8 cellular contexts compared by ENCODE assay signal in the genomic region with DNA sequence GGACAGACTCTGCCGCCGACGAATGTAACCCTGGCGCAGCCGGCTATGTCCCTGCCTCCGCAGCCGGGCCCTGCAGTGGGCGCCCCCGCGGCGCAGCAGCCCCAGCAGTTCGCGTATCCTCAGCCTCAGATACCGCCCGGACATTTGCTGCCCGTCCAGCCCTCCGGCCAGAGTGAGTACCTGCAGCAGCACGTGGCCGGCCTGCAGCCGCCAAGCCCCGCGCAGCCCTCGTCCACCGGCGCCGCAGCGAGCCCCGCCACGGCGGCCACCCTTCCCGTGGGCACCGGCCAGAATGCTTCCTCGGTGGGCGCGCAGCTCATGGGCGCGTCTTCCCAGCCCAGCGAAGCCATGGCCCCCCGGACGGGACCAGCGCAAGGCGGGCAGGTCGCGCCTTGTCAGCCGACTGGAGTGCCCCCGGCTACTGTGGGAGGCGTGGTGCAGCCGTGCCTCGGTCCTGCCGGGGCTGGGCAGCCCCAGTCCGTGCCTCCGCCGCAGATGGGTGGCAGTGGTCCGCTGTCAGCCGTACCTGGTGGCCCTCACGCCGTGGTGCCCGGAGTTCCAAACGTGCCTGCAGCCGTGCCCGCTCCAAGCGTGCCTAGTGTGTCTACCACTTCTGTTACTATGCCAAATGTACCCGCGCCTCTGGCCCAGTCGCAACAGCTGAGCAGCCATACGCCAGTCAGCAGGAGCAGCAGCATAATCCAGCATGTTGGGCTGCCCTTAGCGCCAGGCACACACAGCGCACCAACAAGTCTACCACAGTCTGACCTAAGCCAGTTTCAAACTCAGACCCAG. TPM values are rescaled to one million over a fixed set of nuclear protein-coding genes. Genes with fewer than 3 reads are reported as not detected.
DNase-seq lines count a peak whose midpoint lies in the region; ATAC-seq and TF ChIP-seq lines count a peak whose summit lies in the region.

No MANE protein-coding gene starts in this region.

- H3K4me3 Mint-ChIP-seq in Calu3 (ENCODE audit: low read depth, unreplicated experiment) (peak overlapping the region; percentile 74), progenitor cell of endocrine pancreas (ENCODE audit: low read depth) (peak overlapping the region; percentile 95)

- H3K36me3 Mint-ChIP-seq in Calu3 (ENCODE audit: insufficient read depth, unreplicated experiment): peaks cover 88% of the 10 kb centered on the region
- peaks cover 1% of the 10 kb centered on the region for H3K36me3 Mint-ChIP-seq in progenitor cell of endocrine pancreas (ENCODE audit: insufficient read depth)

- H3K9me2 ChIP-seq in SK-N-SH: no peaks in the 10 kb centered on the region

- H3K9me3 Mint-ChIP-seq in Calu3 (ENCODE audit: low read depth, unreplicated experiment) (no peaks in the 10 kb centered on the region), progenitor cell of endocrine pancreas (ENCODE audit: low read depth) (no peaks in the 10 kb centered on the region)

- H3K27me3 Mint-ChIP-seq in Calu3 (ENCODE audit: unreplicated experiment): no peaks in the 10 kb centered on the region
- H3K27me3 Mint-ChIP-seq in progenitor cell of endocrine pancreas: no peaks in the 10 kb centered on the region

- DNase-seq in Calu3 (peak; percentile 40), SK-N-SH (peak; percentile 39), ascending aorta (ENCODE audit: low spot score in 2 of 2) (peak in 1 of 2 donors; percentile 75), right atrium auricular region (ENCODE audit: low spot score) (no peak), progenitor cell of endocrine pancreas (ENCODE audit: low spot score, unreplicated experiment) (peak; percentile 10), KG1 (lab: John Stamatoyannopoulos, UW) (no peak)

- H3K4me3 ChIP-seq in SK-N-SH (ENCODE audit: low read depth in 2 of 2, low read length in 1 of 2) (peak overlapping the region; percentile 87 to 91), ascending aorta (peak overlapping the region; percentile 59 to 81), right atrium auricular region (peak overlapping the region; percentile 84 to 89)

- H3K27ac Mint-ChIP-seq in Calu3 (ENCODE audit: unreplicated experiment): peak overlapping the region; percentile 55
- peak overlapping the region; percentile 73 for H3K27ac Mint-ChIP-seq in progenitor cell of endocrine pancreas

- 2% methylated on average over 19 of the region's 68 CpGs for WGBS in SK-N-SH (ENCODE audit: low lambda C conversion rate)

- peak overlapping the region; percentile 95 for H3K9ac ChIP-seq in SK-N-SH

- TF ChIP-seq CTCF in Calu3 (IDR thresholded peaks at IDR 0.05; ENCODE audit: unreplicated experiment): no peak
- no peak for TF ChIP-seq CTCF in SK-N-SH (IDR thresholded peaks at IDR 0.05)
- TF ChIP-seq CTCF in ascending aorta (IDR thresholded peaks at IDR 0.05): peak in 1 of 3 experiments; percentile 3
- TF ChIP-seq CTCF in right atrium auricular region (IDR thresholded peaks at IDR 0.05): no peak
- peak; percentile 3 for TF ChIP-seq CTCF in progenitor cell of endocrine pancreas (IDR thresholded peaks at IDR 0.05; ENCODE audit: unreplicated experiment)

- peaks cover 82% of the 10 kb centered on the region for H3K79me2 ChIP-seq in SK-N-SH (ENCODE audit: insufficient read depth)

- H3K4me1 Mint-ChIP-seq in Calu3 (ENCODE audit: low read depth, unreplicated experiment) (peaks cover 36% of the 10 kb centered on the region), progenitor cell of endocrine pancreas (ENCODE audit: low read depth) (peaks cover 40% of the 10 kb centered on the region)

- H3K27me3 ChIP-seq in SK-N-SH (ENCODE audit: insufficient read depth) (no peaks in the 10 kb centered on the region), ascending aorta (no peaks in the 10 kb centered on the region), right atrium auricular region (no peaks in the 10 kb centered on the region)

- no peak overlapping the region for H2AFZ ChIP-seq in SK-N-SH (ENCODE audit: low read depth)

- BruUV-seq in Calu3 (replicated peaks; lab: Mats Ljungman, UMichigan): no TSS peak

- POLR2A ChIA-PET in SK-N-SH (lab: Yijun Ruan, JAX): interaction anchor here (0.9 to 2.0 kb wide), 2 partner anchors 16 to 17 kb away, joined by 3 to 4 read pairs; no protein-coding TSS in a partner anchor

- H3K9me3 ChIP-seq in SK-N-SH: no peaks in the 10 kb centered on the region
- no peaks in the 10 kb centered on the region for H3K9me3 ChIP-seq in ascending aorta
- no peaks in the 10 kb centered on the region for H3K9me3 ChIP-seq in right atrium auricular region

- no peak for TF ChIP-seq RAD21 in SK-N-SH (IDR thresholded peaks at IDR 0.05; ENCODE audit: low read length)

- H4K20me1 ChIP-seq in SK-N-SH (ENCODE audit: insufficient read depth): peaks cover 66% of the 10 kb centered on the region

- peak overlapping the region; percentile 22 to 97; a peak in 3 of 4 replicates for H3K27ac ChIP-seq in SK-N-SH (ENCODE audit: low read depth in 2 of 2, low read length in 1 of 2)
- peak overlapping the region; percentile 97 to 99 for H3K27ac ChIP-seq in ascending aorta
- H3K27ac ChIP-seq in right atrium auricular region: peak overlapping the region; percentile 99 to 100

- peaks cover 26 to 30% of the 10 kb centered on the region in 2 experiments for H3K36me3 ChIP-seq in SK-N-SH (replicated peaks in 1 of 2; ENCODE audit: control insufficient read depth in 1 of 2, insufficient read depth in 2 of 2, low read length in 1 of 2)
- H3K36me3 ChIP-seq in ascending aorta: no peaks in the 10 kb centered on the region
- H3K36me3 ChIP-seq in right atrium auricular region: peaks cover 12% of the 10 kb centered on the region

- intact Hi-C loops in Calu3 (cut with micrococcal nuclease; ENCODE audit: unreplicated experiment): loop anchor here (2.0 to 10.0 kb wide), 3 partner anchors 60 to 516 kb away; no protein-coding TSS in a partner anchor
- intact Hi-C loops in ascending aorta (cut with DNase I): loop anchor here (2.0 kb wide), 2 partner anchors 84 to 184 kb away; no protein-coding TSS in a partner anchor

- CTCF ChIA-PET in Calu3 (lab: Charles Lee): interaction anchor here (1.0 to 3.7 kb wide), 13 partner anchors 9 to 172 kb away, joined by 3 to 34 read pairs (median 5); no protein-coding TSS in a partner anchor
- CTCF ChIA-PET in SK-N-SH (lab: Yijun Ruan, JAX): interaction anchor here (0.7 to 3.4 kb wide), 16 partner anchors 10 to 491 kb away, joined by 3 to 16 read pairs (median 4); no protein-coding TSS in a partner anchor

- ATAC-seq in HG03066 (IDR thresholded peaks at IDR 0.05; ENCODE audit: low read depth, unreplicated experiment) (peak; percentile 0), GM18867 (IDR thresholded peaks at IDR 0.05; ENCODE audit: unreplicated experiment) (no peak)

- H3K4me1 ChIP-seq in SK-N-SH (ENCODE audit: control insufficient read depth in 1 of 2, insufficient read depth in 2 of 2, low read depth in 1 of 2, low read length in 1 of 2) (peaks cover 4 to 5% of the 10 kb centered on the region in 2 experiments; a peak in 3 of 4 replicates), ascending aorta (peaks cover 0 to 15% of the 10 kb centered on the region in 2 donors), right atrium auricular region (peaks cover 0 to 42% of the 10 kb centered on the region in 2 donors)

- H3K4me2 ChIP-seq in SK-N-SH: peak overlapping the region; percentile 90

- TF ChIP-seq EP300 in SK-N-SH (IDR thresholded peaks at IDR 0.05; ENCODE audit: borderline replicate concordance in 1 of 2, low read depth in 1 of 2, low read length in 1 of 2): no peak

- peaks cover 22% of the 10 kb centered on the region for H3F3A ChIP-seq in SK-N-SH (replicated peaks; ENCODE audit: insufficient read depth)

TF ChIP-seq in SK-N-SH, 30 proteins besides CTCF, POLR2A, EP300 and RAD21 (continues in another document):
- TF ChIP-seq MEF2A (IDR thresholded peaks at IDR 0.05; ENCODE audit: borderline replicate concordance, low read depth) (no peak), NFIC (IDR thresholded peaks at IDR 0.05; ENCODE audit: borderline replicate concordance) (no peak), TCF12 (IDR thresholded peaks at IDR 0.05) (no peak), FOXM1 (IDR thresholded peaks at IDR 0.05; ENCODE audit: low read depth) (no peak), PBX3 (IDR thresholded peaks at IDR 0.05) (no peak), ELF1 (IDR thresholded peaks at IDR 0.05) (no peak), YY1 (IDR thresholded peaks at IDR 0.05; ENCODE audit: low read depth) (no peak), SIN3A (IDR thresholded peaks at IDR 0.05; ENCODE audit: borderline replicate concordance, low read depth, low read length) (peak; percentile 55; the same call in 1 of the 2 replicates), POLR2AphosphoS5 (IDR thresholded peaks at IDR 0.05; ENCODE audit: low read depth, low read length) (no peak), FOSL2 (IDR thresholded peaks at IDR 0.05; ENCODE audit: borderline replicate concordance, low read depth) (no peak), RCOR1 (IDR thresholded peaks at IDR 0.05; ENCODE audit: low read length) (no peak), MAX (IDR thresholded peaks at IDR 0.05; ENCODE audit: low read depth) (0 out of 2 replicates have a peak, but pooled peaks have one; percentile 2), NRF1 (IDR thresholded peaks at IDR 0.05; ENCODE audit: low read depth, low read length) (no peak)
- TF ChIP-seq, protein P1, sequence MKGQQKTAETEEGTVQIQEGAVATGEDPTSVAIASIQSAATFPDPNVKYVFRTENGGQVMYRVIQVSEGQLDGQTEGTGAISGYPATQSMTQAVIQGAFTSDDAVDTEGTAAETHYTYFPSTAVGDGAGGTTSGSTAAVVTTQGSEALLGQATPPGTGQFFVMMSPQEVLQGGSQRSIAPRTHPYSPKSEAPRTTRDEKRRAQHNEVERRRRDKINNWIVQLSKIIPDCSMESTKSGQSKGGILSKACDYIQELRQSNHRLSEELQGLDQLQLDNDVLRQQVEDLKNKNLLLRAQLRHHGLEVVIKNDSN (IDR thresholded peaks at IDR 0.05; ENCODE audit: borderline replicate concordance, low read depth): no peak

RNA-seq across cellular contexts. Expression of gene TSC22D2, which starts 2.4 kb away (rescaled TPM):
- total RNA-seq in Calu3 (2022) (40.9 and 49.7 TPM in 2 replicates), ascending aorta (17.9 TPM), right atrium auricular region (10 to 100 TPM; 18.1 to 23.5 TPM), progenitor cell of endocrine pancreas (31.9 and 35.5 TPM in 2 replicates)
- 4.4 and 4.8 TPM in 2 replicates for polyA plus RNA-seq in SK-N-SH (2012; rRNA removed)
- 7.3 and 7.9 TPM in 2 replicates for polyA plus RNA-seq in SK-N-SH (2012; cell fraction: cytosol; rRNA removed)
- 4.3 and 13.1 TPM in 2 replicates for polyA plus RNA-seq in SK-N-SH (2012; cell fraction: nucleus; rRNA removed)

Comparison
In these comparisons a context has a peak if more than half of its experiments do, and no peak if none do; other contexts are left out.
1. DNase-seq: peak in Calu3 (single experiment), SK-N-SH (single experiment) and progenitor cell of endocrine pancreas (single experiment); none in right atrium auricular region (single experiment) and KG1 (single experiment).
2. Peak in every context shown above with its lines, with median percentiles within 50 percentile points of each other: H3K27ac ChIP-seq and H3K4me3 ChIP-seq.